ENCODE assay signal across 11 cellular contexts in genomic region chrX:126165721-126166401, GRCh38. TPM values are rescaled to one million over a fixed set of nuclear protein-coding genes. Genes with fewer than 3 reads are reported as not detected.
DNase-seq lines count a peak whose midpoint lies in the region; ATAC-seq and TF ChIP-seq lines count a peak whose summit lies in the region.
"Had no signal": no experiment of that assay in that cellular context is flagged by ENCODE, and none has a peak within 500 bp of the region (broad histone marks: within the 10 kb centered on the region; RNA-seq: fewer than 3 reads in every experiment).

DCAF12L2 (minus strand) TSS chrX:126166289; CDS start chrX:126165924, 365 bp downstream.

- H3K56ac ChIP-seq in mesendoderm (ENCODE audit: low read length) = peak within 1 kb of the TSS; percentile 81

- intact Hi-C loops in breast epithelium (cut with DNase I; ENCODE audit: low total_unique reads) = no loop called here
- intact Hi-C loops in MCF 10A (cut with micrococcal nuclease) = no loop called here
- intact Hi-C loops in CD14-positive monocyte (cut with micrococcal nuclease) = no loop called here

- H3K4me1 Mint-ChIP-seq in MCF 10A (ENCODE audit: insufficient read depth, unreplicated experiment) (no peaks in the 10 kb centered on the region), CD14-positive monocyte (no peaks in the 10 kb centered on the region)

- DNase-seq in breast epithelium (ENCODE audit: low spot score in 2 of 2) (no peak), MCF 10A (ENCODE audit: unreplicated experiment) (no peak), ecto neural progenitor cell (ENCODE audit: low spot score) (peak; percentile 63), mesendoderm (peak; percentile 45), KG1 (lab: John Stamatoyannopoulos, UW) (no peak), CD14-positive monocyte (ENCODE audit: low spot score) (no peak)

- POLR2A ChIA-PET in MCF 10A (lab: Yijun Ruan, JAX) = no interaction called here

- H3K9me3 Mint-ChIP-seq in MCF 10A (ENCODE audit: unreplicated experiment) (peaks cover 7% of the 10 kb centered on the region), CD14-positive monocyte (peaks cover 0 to 14% (median 10%) of the 10 kb centered on the region in 7 donors)

- H3K9ac ChIP-seq in mesendoderm (ENCODE audit: low read length) = peak within 1 kb of the TSS; percentile 42

- no peak within 1 kb of the TSS for H4K8ac ChIP-seq in mesendoderm (ENCODE audit: low read depth, low read length)

- peak within 1 kb of the TSS; percentile 27 for H3K4me2 ChIP-seq in mesendoderm (ENCODE audit: low read length)

- H4K5ac ChIP-seq in mesendoderm (ENCODE audit: low read length) = no peak within 1 kb of the TSS

- H2BK120ac ChIP-seq in mesendoderm (ENCODE audit: low read depth, low read length) = no peak within 1 kb of the TSS

- H3K27ac Mint-ChIP-seq in MCF 10A (ENCODE audit: low read depth, unreplicated experiment) = no peak within 1 kb of the TSS
- H3K27ac Mint-ChIP-seq in CD14-positive monocyte = no peak within 1 kb of the TSS

- no peak within 1 kb of the TSS for H3K18ac ChIP-seq in mesendoderm (ENCODE audit: low read length)

- TF ChIP-seq POLR2A in breast epithelium (IDR thresholded peaks at IDR 0.05) = no peak

- no peak for TF ChIP-seq CTCF in breast epithelium (IDR thresholded peaks at IDR 0.05)
- TF ChIP-seq CTCF in MCF 10A (IDR thresholded peaks at IDR 0.05; ENCODE audit: unreplicated experiment) = no peak
- no peak for TF ChIP-seq CTCF in CD14-positive monocyte (IDR thresholded peaks at IDR 0.05)

- WGBS in mesendoderm (ENCODE audit: extremely low coverage, insufficient coverage, low lambda C conversion rate) = no CpG with 5 or more reads among the region's 87 CpGs
- 1% methylated on average over 85 of the region's 87 CpGs for WGBS in urinary bladder

- H3K36me3 ChIP-seq in breast epithelium (no peaks in the 10 kb centered on the region), mesendoderm (ENCODE audit: control insufficient read depth, insufficient read depth, low read length) (no peaks in the 10 kb centered on the region), urinary bladder (ENCODE audit: insufficient read depth) (no peaks in the 10 kb centered on the region)
- H3K36me3 ChIP-seq: adrenal gland, SJSA1 had no signal

- no peak within 1 kb of the TSS for H3K4ac ChIP-seq in mesendoderm (ENCODE audit: low read depth, low read length)

- no peak within 1 kb of the TSS for H3K4me3 Mint-ChIP-seq in MCF 10A (ENCODE audit: unreplicated experiment)
- peak within 1 kb of the TSS in 1 of 2 donors; percentile 60 for H3K4me3 Mint-ChIP-seq in CD14-positive monocyte

- BruUV-seq in MCF 10A (replicated peaks; lab: Mats Ljungman, UMichigan) = no TSS peak

- CTCF ChIA-PET in MCF 10A (lab: Yijun Ruan, JAX) = interaction anchor here (0.5 kb wide), 1 partner anchor 570 kb away, joined by 4 read pairs; no protein-coding TSS in a partner anchor

- no peak within 1 kb of the TSS for H2AK5ac ChIP-seq in mesendoderm (ENCODE audit: low read length)

- H3K9me3 ChIP-seq in breast epithelium = no peaks in the 10 kb centered on the region
- H3K9me3 ChIP-seq: adrenal gland, SJSA1 had no signal

- H3K27me3 ChIP-seq in breast epithelium (no peaks in the 10 kb centered on the region), mesendoderm (ENCODE audit: insufficient read depth, low read length, poor library complexity) (no peaks in the 10 kb centered on the region)
- H3K27me3 ChIP-seq: adrenal gland, SJSA1 had no signal

- no peaks in the 10 kb centered on the region for H3K36me3 Mint-ChIP-seq in MCF 10A (ENCODE audit: insufficient read depth, unreplicated experiment)
- no peaks in the 10 kb centered on the region for H3K36me3 Mint-ChIP-seq in CD14-positive monocyte

- H3K4me1 ChIP-seq in breast epithelium (no peaks in the 10 kb centered on the region), mesendoderm (ENCODE audit: control insufficient read depth, low read depth, low read length) (no peaks in the 10 kb centered on the region), urinary bladder (ENCODE audit: insufficient read depth) (no peaks in the 10 kb centered on the region)
- H3K4me1 ChIP-seq: adrenal gland, SJSA1 had no signal

- H2BK5ac ChIP-seq in mesendoderm (ENCODE audit: low read length) = no peak within 1 kb of the TSS

- no peaks in the 10 kb centered on the region for H3K79me1 ChIP-seq in mesendoderm (ENCODE audit: low read length)

- peak within 1 kb of the TSS; percentile 40 to 62 (median 46) for H3K4me3 ChIP-seq in breast epithelium
- no peak within 1 kb of the TSS for H3K4me3 ChIP-seq in mesendoderm (ENCODE audit: low read length)
- H3K4me3 ChIP-seq in urinary bladder (ENCODE audit: low read depth, low read length) = peak within 1 kb of the TSS; percentile 45
- H3K4me3 ChIP-seq: adrenal gland, SJSA1 had no signal

- H3K27ac ChIP-seq in breast epithelium = peak within 1 kb of the TSS in 1 of 2 donors; percentile 1
- no peak within 1 kb of the TSS for H3K27ac ChIP-seq in mesendoderm (ENCODE audit: low read depth, low read length)
- no peak within 1 kb of the TSS for H3K27ac ChIP-seq in urinary bladder (ENCODE audit: low read depth)
- H3K27ac ChIP-seq: adrenal gland, SJSA1 had no signal

- no peak for ATAC-seq in HG02610 (IDR thresholded peaks at IDR 0.05; ENCODE audit: unreplicated experiment)

- H2BK15ac ChIP-seq in mesendoderm (replicated peaks; ENCODE audit: low read depth) = no peak within 1 kb of the TSS

- H3K79me2 ChIP-seq in mesendoderm (ENCODE audit: control insufficient read depth, insufficient read depth, low read length) = no peaks in the 10 kb centered on the region

- H3K23ac ChIP-seq in mesendoderm (ENCODE audit: low read length) = no peak within 1 kb of the TSS

- H3K27me3 Mint-ChIP-seq in MCF 10A (ENCODE audit: insufficient read depth, unreplicated experiment) (no peaks in the 10 kb centered on the region), CD14-positive monocyte (ENCODE audit: low read depth in 3 of 3) (peaks cover 8 to 26% (median 21%) of the 10 kb centered on the region in 3 donors)

RNA-seq across cellular contexts. Expression of gene DCAF12L2, which starts in this region (rescaled TPM):
- total RNA-seq in breast epithelium = under 1 TPM; 0.29 to 0.64 (median 0.33) TPM
- not detected in 2 replicates for total RNA-seq in MCF 10A (2022)
- 0.91 TPM for polyA plus RNA-seq in mesendoderm (2013, experiment 1 of 2)
- 0.94 TPM for polyA plus RNA-seq in mesendoderm (2013, experiment 2 of 2)
- 3.2 TPM for total RNA-seq in urinary bladder
- polyA plus RNA-seq in urinary bladder = 4.5 TPM
- polyA plus RNA-seq in CD14-positive monocyte = not detected
- total RNA-seq: HT1080, SJSA1 had no signal

Comparison
In these comparisons a context has a peak if more than half of its experiments do, and no peak if none do; other contexts are left out.
1. DNase-seq: peak in ecto neural progenitor cell (single experiment) and mesendoderm (single experiment); none in breast epithelium (0 of 2), MCF 10A (single experiment), KG1 (single experiment) and CD14-positive monocyte (single experiment).